Comparison of ENCODE assay signal across 9 cellular contexts in the genomic region with DNA sequence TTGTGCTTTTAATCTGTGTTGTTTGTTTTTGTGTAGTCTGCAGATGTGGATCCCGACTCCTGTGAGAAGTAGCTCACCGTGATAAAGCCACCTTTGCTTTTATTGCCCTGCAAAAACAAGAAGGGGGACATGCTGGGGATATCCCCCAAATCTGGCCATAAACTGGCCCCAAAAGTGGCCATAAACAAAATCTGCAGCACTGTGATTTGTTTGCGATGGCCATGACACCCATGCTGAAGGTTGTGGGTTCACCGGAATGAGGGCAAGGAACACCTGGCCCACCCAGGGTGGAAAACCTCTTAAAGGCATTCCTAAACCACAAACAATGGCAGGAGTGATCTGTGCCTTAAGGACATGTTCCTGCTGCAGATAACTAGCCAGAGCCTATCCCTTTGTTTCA. TPM values are rescaled to one million over a fixed set of nuclear protein-coding genes. Genes with fewer than 3 reads are reported as not detected.
"Had no signal": no experiment of that assay in that cellular context is flagged by ENCODE, and none has a peak within 500 bp of the region (broad histone marks: within the 10 kb centered on the region; RNA-seq: fewer than 3 reads in every experiment).

No MANE protein-coding gene starts in this region.

- FAIRE-seq: HTR-8/SVneo had no signal

- H3K9ac ChIP-seq: KMS-11 had no signal

- H3K27ac ChIP-seq: HL-60, KMS-11 had no signal

- DNase-seq: IMR-90, KBM-7, KG1 had no signal

- H3K4me2 ChIP-seq: KMS-11 had no signal

RNA-seq across cellular contexts. Expression of gene AHSP, which starts 15.1 kb away (rescaled TPM):
- total RNA-seq: HT-29, HT1080, IMR-90 had no signal
- polyA plus RNA-seq: IgD-negative memory B cell, IMR-90 had no signal

RNA-seq across cellular contexts. Expression of gene SLC5A2, which starts 59.8 kb away (rescaled TPM):
- total RNA-seq: HT1080, IMR-90 had no signal
- polyA plus RNA-seq: IMR-90 had no signal
